8 cellular contexts compared by ENCODE assay signal in genomic region chr7:143901360-143901709, GRCh38. TPM values are rescaled to one million over a fixed set of nuclear protein-coding genes. Genes with fewer than 3 reads are reported as not detected.
A peak's percentile ranks its signal among the peaks of the same experiment; 100 is the strongest.
DNase-seq lines count a peak whose midpoint lies in the region; ATAC-seq, FAIRE-seq and TF ChIP-seq lines count a peak whose summit lies in the region.

No MANE protein-coding gene starts in this region.

- H3K9me3 ChIP-seq in SK-N-SH (no peaks in the 10 kb centered on the region; the same call in 1 of the 2 replicates), endothelial cell of umbilical vein (replicated peaks; ENCODE audit: control insufficient read depth, insufficient read depth, low read length) (no peaks in the 10 kb centered on the region), mucosa of stomach (ENCODE audit: control insufficient read depth, low read length) (no peaks in the 10 kb centered on the region), aorta (ENCODE audit: control insufficient read depth, low read length) (no peaks in the 10 kb centered on the region)

- FAIRE-seq in endothelial cell of umbilical vein (lab: Jason Lieb, UNC) = peak; percentile 37

- H3K9ac ChIP-seq in SK-N-SH (peak overlapping the region; percentile 86), endothelial cell of umbilical vein (replicated peaks; ENCODE audit: extremely low read depth, insufficient read depth, low read length) (peak overlapping the region; percentile 88), mucosa of stomach (ENCODE audit: low read length) (peak overlapping the region; percentile 86)

- DNase-seq in activated T-cell treated with anti-CD3 and anti-CD28 coated beads for 1 hour (ENCODE audit: low read depth) (peak; percentile 6), SK-N-SH (no peak), endothelial cell of umbilical vein (ENCODE audit: low read depth, low spot score) (no peak), aorta (peak; percentile 52 to 80), mesenteric fat pad (ENCODE audit: low spot score) (no peak)
- no peak for DNase-seq in activated T-cell treated with anti-CD3 and anti-CD28 coated beads, Interleukin-2, amount 50 U/mL, for 1 hour
- no peak for DNase-seq in activated effector memory CD4-positive, alpha-beta T cell treated with Interleukin-2 at 50 U/mL for 16 hours

- CTCF ChIA-PET in SK-N-SH (lab: Yijun Ruan, JAX) (interaction anchor here (1.1 to 3.9 kb wide), 10 partner anchors 9 to 521 kb away, joined by 3 to 66 read pairs (median 4); no protein-coding TSS in a partner anchor), endothelial cell of umbilical vein (lab: Charles Lee) (interaction anchor here (0.9 to 4.4 kb wide), 15 partner anchors 9 to 686 kb away, joined by 3 to 69 read pairs (median 6); no protein-coding TSS in a partner anchor)

- peak overlapping the region; percentile 41; the same call in 1 of the 2 replicates for H2AFZ ChIP-seq in SK-N-SH (ENCODE audit: low read depth)
- peak overlapping the region; percentile 96 for H2AFZ ChIP-seq in endothelial cell of umbilical vein (ENCODE audit: low read depth, low read length)

- H3K4me3 ChIP-seq in SK-N-SH (ENCODE audit: low read depth in 2 of 2, low read length in 1 of 2) (peak overlapping the region; percentile 90 to 91), endothelial cell of umbilical vein (replicated peaks in 1 of 3; ENCODE audit: insufficient read depth in 1 of 3, low read depth in 1 of 3, low read length in 3 of 3) (peak overlapping the region; percentile 80 to 87 (median 84)), mucosa of stomach (ENCODE audit: low read length) (peak overlapping the region; percentile 86), aorta (ENCODE audit: low read length in 2 of 2) (peak overlapping the region; percentile 78 to 96)

- POLR2A ChIA-PET in SK-N-SH (lab: Yijun Ruan, JAX) = interaction anchor here (1.0 to 4.0 kb wide), 5 partner anchors 9 to 508 kb away, joined by 3 to 89 read pairs (median 5); no protein-coding TSS in a partner anchor
- POLR2A ChIA-PET in endothelial cell of umbilical vein (lab: Charles Lee) = interaction anchor here (1.0 to 2.3 kb wide), 5 partner anchors 9 to 227 kb away, joined by 4 to 10 read pairs (median 4); no protein-coding TSS in a partner anchor

- peak overlapping the region; percentile 87 for H3K4me2 ChIP-seq in SK-N-SH
- H3K4me2 ChIP-seq in endothelial cell of umbilical vein (ENCODE audit: insufficient read depth, low read length) = peak overlapping the region; percentile 93

- TF ChIP-seq RAD21 in SK-N-SH (IDR thresholded peaks at IDR 0.05; ENCODE audit: low read length) = no peak

- dilution Hi-C loops in endothelial cell of umbilical vein (cut with MboI; ENCODE audit: extremely low pct_ligation_motif_present, low sequenced_read_pairs) = no loop called here

- H3K4me1 ChIP-seq in SK-N-SH (ENCODE audit: control insufficient read depth in 1 of 2, insufficient read depth in 2 of 2, low read depth in 1 of 2, low read length in 1 of 2) (peaks cover 13 to 17% of the 10 kb centered on the region in 2 experiments; a peak in 3 of 4 replicates), endothelial cell of umbilical vein (ENCODE audit: control insufficient read depth, extremely low read depth, insufficient read depth, low read length) (peaks cover 15% of the 10 kb centered on the region), mucosa of stomach (ENCODE audit: control insufficient read depth, insufficient read depth, low read length) (peaks cover 18% of the 10 kb centered on the region), aorta (ENCODE audit: control insufficient read depth in 1 of 2, insufficient read depth in 2 of 2, low read length in 2 of 2) (no peaks in the 10 kb centered on the region)

- no TSS peak for BruUV-seq in endothelial cell of umbilical vein (replicated peaks; lab: Mats Ljungman, UMichigan)

- H4K20me1 ChIP-seq in SK-N-SH (ENCODE audit: insufficient read depth) (peaks cover 31% of the 10 kb centered on the region), endothelial cell of umbilical vein (replicated peaks; ENCODE audit: control insufficient read depth, extremely low read depth, insufficient read depth, low read length) (no peaks in the 10 kb centered on the region)

- H3K36me3 ChIP-seq in SK-N-SH (replicated peaks in 1 of 2; ENCODE audit: control insufficient read depth in 1 of 2, insufficient read depth in 2 of 2, low read length in 1 of 2) (peaks cover 11 to 16% of the 10 kb centered on the region in 2 experiments), endothelial cell of umbilical vein (ENCODE audit: control insufficient read depth in 2 of 2, extremely low read depth in 1 of 2, insufficient read depth in 2 of 2, low read length in 2 of 2) (no peaks in the 10 kb centered on the region), mucosa of stomach (ENCODE audit: control insufficient read depth, insufficient read depth, low read length) (no peaks in the 10 kb centered on the region), aorta (ENCODE audit: control insufficient read depth in 1 of 2, insufficient read depth in 2 of 2, low read length in 1 of 2) (no peaks in the 10 kb centered on the region)

- H3F3A ChIP-seq in SK-N-SH (replicated peaks; ENCODE audit: insufficient read depth) = peaks cover 19% of the 10 kb centered on the region

- no peak for TF ChIP-seq CTCF in SK-N-SH (IDR thresholded peaks at IDR 0.05)
- no peak for TF ChIP-seq CTCF in endothelial cell of umbilical vein (IDR thresholded peaks at IDR 0.05; ENCODE audit: extremely low read depth in 1 of 2, insufficient read depth in 1 of 2, low read depth in 1 of 2, low read length in 2 of 2)

- TF ChIP-seq EP300 in SK-N-SH (IDR thresholded peaks at IDR 0.05; ENCODE audit: borderline replicate concordance in 1 of 2, low read depth in 1 of 2, low read length in 1 of 2) = no peak

- WGBS in SK-N-SH (ENCODE audit: low lambda C conversion rate) = 0% methylated on average over 15 of the region's 15 CpGs
- WGBS in aorta, 2 donors = 0 to 1% methylated on average over 15 of the region's 15 CpGs

- peak; percentile 72 for ATAC-seq in aorta (ENCODE audit: low FRiP score)

- no peaks in the 10 kb centered on the region for H3K9me1 ChIP-seq in endothelial cell of umbilical vein (replicated peaks; ENCODE audit: control insufficient read depth, extremely low read depth, insufficient read depth, low read length)

- H3K79me2 ChIP-seq in SK-N-SH (ENCODE audit: insufficient read depth) (peaks cover 48% of the 10 kb centered on the region), endothelial cell of umbilical vein (ENCODE audit: control insufficient read depth, insufficient read depth, low read length) (peaks cover 42% of the 10 kb centered on the region)

- H3K27me3 ChIP-seq in SK-N-SH (ENCODE audit: insufficient read depth) = no peaks in the 10 kb centered on the region
- no peaks in the 10 kb centered on the region for H3K27me3 ChIP-seq in endothelial cell of umbilical vein (ENCODE audit: control insufficient read depth in 2 of 2, insufficient read depth in 2 of 2, low read length in 2 of 2)
- no peaks in the 10 kb centered on the region for H3K27me3 ChIP-seq in mucosa of stomach (ENCODE audit: control insufficient read depth, insufficient read depth, low read length)
- H3K27me3 ChIP-seq in aorta (ENCODE audit: control insufficient read depth in 1 of 2, insufficient read depth in 2 of 2, low read length in 1 of 2) = no peaks in the 10 kb centered on the region

- intact Hi-C loops in endothelial cell of umbilical vein (cut with micrococcal nuclease) = loop anchor here (1.0 to 10.0 kb wide), 2 partner anchors 226 to 493 kb away; no protein-coding TSS in a partner anchor
- intact Hi-C loops in aorta (cut with DNase I) = loop anchor here in 1 of 2 donors (10.0 kb wide), 1 partner anchor 103 kb away; the partner anchor contains the start of gene OR6B1

- no peaks in the 10 kb centered on the region for H3K9me2 ChIP-seq in SK-N-SH

- TF ChIP-seq POLR2A in endothelial cell of umbilical vein (IDR thresholded peaks at IDR 0.05; ENCODE audit: low read depth, low read length) = no peak

- H3K27ac ChIP-seq in SK-N-SH (ENCODE audit: low read depth in 2 of 2, low read length in 1 of 2) (peak overlapping the region; percentile 91 to 98), endothelial cell of umbilical vein (ENCODE audit: insufficient read depth, low read depth, low read length) (peak overlapping the region; percentile 85), aorta (ENCODE audit: low read depth in 1 of 2, low read length in 2 of 2) (peak overlapping the region; percentile 54 to 97)

RNA-seq across cellular contexts. Expression of gene TCAF1, which starts 0.6 kb away (rescaled TPM):
- 59.0 and 69.0 TPM in 2 replicates for polyA plus RNA-seq in SK-N-SH (2012; rRNA removed)
- 54.1 and 62.5 TPM in 2 replicates for polyA plus RNA-seq in SK-N-SH (2012; cell fraction: cytosol; rRNA removed)
- polyA plus RNA-seq in SK-N-SH (2012; cell fraction: nucleus; rRNA removed) = 47.1 and 55.9 TPM in 2 replicates
- 48.3 and 51.2 TPM in 2 replicates for total RNA-seq in endothelial cell of umbilical vein
- 21.0 and 29.0 TPM in 2 replicates for polyA plus RNA-seq in endothelial cell of umbilical vein
- 27.2 and 29.1 TPM in 2 replicates for polyA plus RNA-seq in endothelial cell of umbilical vein (2011; cell fraction: cytosol; rRNA removed)
- polyA plus RNA-seq in endothelial cell of umbilical vein (2011; cell fraction: nucleus; rRNA removed) = 19.6 and 27.5 TPM in 2 replicates
- 41.7 and 47.9 TPM in 2 replicates for polyA plus RNA-seq in endothelial cell of umbilical vein (2012)
- 87.5 and 105 TPM in 2 replicates for polyA minus RNA-seq in endothelial cell of umbilical vein
- 9.4 TPM for polyA minus RNA-seq in endothelial cell of umbilical vein (2011; cell fraction: cytosol; rRNA and poly(A)+ RNA removed)
- 21.6 and 30.7 TPM in 2 replicates for polyA minus RNA-seq in endothelial cell of umbilical vein (2011; cell fraction: nucleus; rRNA and poly(A)+ RNA removed)
- 10 to 100 TPM; 42.1 to 58.6 TPM for total RNA-seq in aorta
- polyA plus RNA-seq in aorta = 10 to 100 TPM in 1 of 2 donors, 1 to 10 TPM in 1; 7.5 to 14.5 TPM
- 50.8 TPM for total RNA-seq in mesenteric fat pad

RNA-seq across cellular contexts. Expression of gene OR2F2, which starts 33.7 kb away (rescaled TPM):
- polyA plus RNA-seq in SK-N-SH (2012; rRNA removed) = 0.07 and 0.13 TPM in 2 replicates
- 0.05 and 0.07 TPM in 2 replicates for polyA plus RNA-seq in SK-N-SH (2012; cell fraction: cytosol; rRNA removed)
- polyA plus RNA-seq in SK-N-SH (2012; cell fraction: nucleus; rRNA removed) = 0.20 and 0.21 TPM in 2 replicates
- total RNA-seq in endothelial cell of umbilical vein = not detected in 2 replicates
- not detected in 2 replicates for polyA plus RNA-seq in endothelial cell of umbilical vein
- not detected in 2 replicates for polyA plus RNA-seq in endothelial cell of umbilical vein (2011; cell fraction: cytosol; rRNA removed)
- not detected in 2 replicates for polyA plus RNA-seq in endothelial cell of umbilical vein (2011; cell fraction: nucleus; rRNA removed)
- polyA plus RNA-seq in endothelial cell of umbilical vein (2012) = not detected in 2 replicates
- 0.17 TPM in 1 of 2 replicates, not detected in the other for polyA minus RNA-seq in endothelial cell of umbilical vein
- not detected for polyA minus RNA-seq in endothelial cell of umbilical vein (2011; cell fraction: cytosol; rRNA and poly(A)+ RNA removed)
- not detected in 2 replicates for polyA minus RNA-seq in endothelial cell of umbilical vein (2011; cell fraction: nucleus; rRNA and poly(A)+ RNA removed)
- not detected for total RNA-seq in aorta
- not detected for polyA plus RNA-seq in aorta
- total RNA-seq in mesenteric fat pad = not detected

RNA-seq across cellular contexts. Expression of gene OR2F1, which starts 53.3 kb away (rescaled TPM):
- polyA plus RNA-seq in SK-N-SH (2012; rRNA removed) = 0.10 TPM in 2 replicates
- polyA plus RNA-seq in SK-N-SH (2012; cell fraction: cytosol; rRNA removed) = under 0.01 and 0.03 TPM in 2 replicates
- 0.15 TPM in 1 of 2 replicates, not detected in the other for polyA plus RNA-seq in SK-N-SH (2012; cell fraction: nucleus; rRNA removed)
- not detected in 2 replicates for total RNA-seq in endothelial cell of umbilical vein
- not detected in 2 replicates for polyA plus RNA-seq in endothelial cell of umbilical vein
- not detected in 2 replicates for polyA plus RNA-seq in endothelial cell of umbilical vein (2011; cell fraction: cytosol; rRNA removed)
- polyA plus RNA-seq in endothelial cell of umbilical vein (2011; cell fraction: nucleus; rRNA removed) = not detected in 2 replicates
- polyA plus RNA-seq in endothelial cell of umbilical vein (2012) = not detected in 2 replicates
- polyA minus RNA-seq in endothelial cell of umbilical vein = not detected in 2 replicates
- polyA minus RNA-seq in endothelial cell of umbilical vein (2011; cell fraction: cytosol; rRNA and poly(A)+ RNA removed) = not detected
- polyA minus RNA-seq in endothelial cell of umbilical vein (2011; cell fraction: nucleus; rRNA and poly(A)+ RNA removed) = 0.43 TPM in 1 of 2 replicates, not detected in the other
- not detected for total RNA-seq in aorta
- polyA plus RNA-seq in aorta = not detected
- not detected for total RNA-seq in mesenteric fat pad

Comparison
In these comparisons a context has a peak if more than half of its experiments do, and no peak if none do; other contexts are left out.
1. DNase-seq: peak in activated T-cell treated with anti-CD3 and anti-CD28 coated beads for 1 hour (single experiment) and aorta (2 of 2); none in activated T-cell treated with anti-CD3 and anti-CD28 coated beads, Interleukin-2, amount 50 U/mL, for 1 hour (single experiment), SK-N-SH (single experiment), endothelial cell of umbilical vein (single experiment), mesenteric fat pad (single experiment) and activated effector memory CD4-positive, alpha-beta T cell treated with Interleukin-2 at 50 U/mL for 16 hours (single experiment).
2. Peak in every context shown above with its lines, with median percentiles within 50 percentile points of each other: H3K27ac ChIP-seq, H3K4me3 ChIP-seq and H3K9ac ChIP-seq.